ENCODE assay signal across 8 cellular contexts in genomic region chr9:62838024-62838718, GRCh38.
A peak's percentile ranks its signal among the peaks of the same experiment; 100 is the strongest.
DNase-seq lines count a peak whose midpoint lies in the region; ATAC-seq and TF ChIP-seq lines count a peak whose summit lies in the region.
"Not testable (repeated sequence)": the region's sequence is repeated elsewhere in the genome, so short reads cannot be mapped to it uniquely, and the experiment has no call there.

No MANE protein-coding gene starts in this region.

- not testable (repeated sequence) for H3K27me3 ChIP-seq in adrenal gland
- peaks cover 77% of the 10 kb centered on the region for H3K27me3 ChIP-seq in neural progenitor cell

- peak overlapping the region in 2 of 5 donors; percentile 40 to 47 for H3K27ac ChIP-seq in adrenal gland
- not testable (repeated sequence) for H3K27ac ChIP-seq in neural progenitor cell

- peaks cover 12% of the 10 kb centered on the region for H3K9me3 Mint-ChIP-seq in glutamatergic neuron (ENCODE audit: unreplicated experiment)
- not testable (repeated sequence) for H3K9me3 Mint-ChIP-seq in neural progenitor cell

- ATAC-seq in GM21360 (IDR thresholded peaks at IDR 0.05; ENCODE audit: unreplicated experiment) = peak; percentile 100
- peak; percentile 100 for ATAC-seq in HG03432 (IDR thresholded peaks at IDR 0.05; ENCODE audit: unreplicated experiment)
- ATAC-seq in T-helper 17 cell = peak; percentile 98

- peak overlapping the region; percentile 95 for H2AFZ ChIP-seq in neural progenitor cell (replicated peaks)

- H3K4me3 ChIP-seq in adrenal gland (peak overlapping the region in 1 of 4 donors; percentile 39), neural progenitor cell (peak overlapping the region; percentile 45)

- H4K20me1 ChIP-seq in neural progenitor cell (ENCODE audit: low read depth) = not testable (repeated sequence)

- 0 to 1% (median 0%) methylated on average over 29 to 57 of the region's 60 CpGs for WGBS in adrenal gland, 4 donors

- H3K79me2 ChIP-seq in neural progenitor cell (ENCODE audit: low read depth) = not testable (repeated sequence)

- TF ChIP-seq CTCF in adrenal gland (IDR thresholded peaks at IDR 0.05); glutamatergic neuron (IDR thresholded peaks at IDR 0.05; ENCODE audit: partially characterized antibody, unreplicated experiment); neural progenitor cell (IDR thresholded peaks at IDR 0.05): not testable (repeated sequence)

- intact Hi-C loops in adrenal gland (cut with DNase I) = not testable (repeated sequence)

- H3F3A ChIP-seq in neural progenitor cell (ENCODE audit: low read depth) = not testable (repeated sequence)

- H3K27ac Mint-ChIP-seq in T-helper 17 cell = peak overlapping the region; percentile 70
- H3K27ac Mint-ChIP-seq in glutamatergic neuron (ENCODE audit: unreplicated experiment); neural progenitor cell: not testable (repeated sequence)

- in situ Hi-C loops in Caki2 (cut with HindIII; ENCODE audit: low pct_unique_long_range_greater_than_20kb, low sequenced_read_pairs) = not testable (repeated sequence)

- not testable (repeated sequence) for H3K36me3 ChIP-seq in adrenal gland (replicated peaks in 1 of 2); neural progenitor cell

- not testable (repeated sequence) for H3K4me1 Mint-ChIP-seq in T-helper 17 cell; glutamatergic neuron (ENCODE audit: low read depth, unreplicated experiment); neural progenitor cell

- not testable (repeated sequence) for H3K9me3 ChIP-seq in T-helper 17 cell (ENCODE audit: control insufficient read depth, low read length, poor library complexity, severe bottlenecking); adrenal gland (replicated peaks in 1 of 3); neural progenitor cell (ENCODE audit: low read depth)

- H3K4me2 ChIP-seq in neural progenitor cell = peak overlapping the region; percentile 78

- not testable (repeated sequence) for H3K4me1 ChIP-seq in adrenal gland (replicated peaks in 1 of 2); neural progenitor cell

- DNase-seq in Caki2 (ENCODE audit: low read depth) = peak; percentile 91
- DNase-seq in T-helper 17 cell = peak; percentile 71 to 89 (median 84)
- peak; percentile 65 to 98 (median 84) for DNase-seq in adrenal gland
- DNase-seq in glutamatergic neuron = peak; percentile 95
- DNase-seq in neural progenitor cell (ENCODE audit: low spot score) = peak; percentile 88
- peak; percentile 99 for DNase-seq in stimulated activated CD8-positive, alpha-beta memory T cell treated with anti-CD3 and anti-CD28 coated beads, Interleukin-4, amount 100 ng/mL, for 24 hours (ENCODE audit: low read depth)

- H3K4me3 Mint-ChIP-seq in T-helper 17 cell = peak overlapping the region; percentile 87
- peak overlapping the region; percentile 91 for H3K4me3 Mint-ChIP-seq in glutamatergic neuron (ENCODE audit: unreplicated experiment)
- H3K4me3 Mint-ChIP-seq in neural progenitor cell = peak overlapping the region; percentile 89

- H3K27me3 Mint-ChIP-seq in T-helper 17 cell = not testable (repeated sequence)
- peaks cover 17% of the 10 kb centered on the region for H3K27me3 Mint-ChIP-seq in glutamatergic neuron (ENCODE audit: unreplicated experiment)
- H3K27me3 Mint-ChIP-seq in neural progenitor cell (ENCODE audit: insufficient read depth, low read depth) = peaks cover 27% of the 10 kb centered on the region

- peak; percentile 60 to 64 for TF ChIP-seq POLR2A in adrenal gland (IDR thresholded peaks at IDR 0.05)

- not testable (repeated sequence) for H3K36me3 Mint-ChIP-seq in T-helper 17 cell (ENCODE audit: low read depth); glutamatergic neuron (ENCODE audit: unreplicated experiment); neural progenitor cell

- H3K9ac ChIP-seq in neural progenitor cell = not testable (repeated sequence)
